In genomic region chr5:76608833-76609232, GRCh38 we compare ENCODE assay signal across 9 cellular contexts. TPM values are rescaled to one million over a fixed set of nuclear protein-coding genes. Genes with fewer than 3 reads are reported as not detected.
DNase-seq lines count a peak whose midpoint lies in the region; ATAC-seq and FAIRE-seq lines count a peak whose summit lies in the region.
"Had no signal": no experiment of that assay in that cellular context is flagged by ENCODE, and none has a peak within 500 bp of the region (broad histone marks: within the 10 kb centered on the region; RNA-seq: fewer than 3 reads in every experiment).

No MANE protein-coding gene starts in this region.

- peak; percentile 27 to 74 for ATAC-seq in activated T-cell treated with anti-CD3 and anti-CD28 coated beads, Interleukin-2, amount 50 U/mL, for 72 hours (replicated peaks in 1 of 2)

- H3K4me1 Mint-ChIP-seq in activated T-cell treated with anti-CD3 and anti-CD28 coated beads, Interleukin-2, amount 50 U/mL, for 72 hours (ENCODE audit: low read depth) = peaks cover 4% of the 10 kb centered on the region

- no peaks in the 10 kb centered on the region for H3K9me3 Mint-ChIP-seq in activated T-cell treated with anti-CD3 and anti-CD28 coated beads, Interleukin-2, amount 50 U/mL, for 72 hours

- peak overlapping the region in 1 of 2 donors; percentile 12 for H3K4me3 Mint-ChIP-seq in activated T-cell treated with anti-CD3 and anti-CD28 coated beads, Interleukin-2, amount 50 U/mL, for 72 hours

- H3K36me3 Mint-ChIP-seq in activated T-cell treated with anti-CD3 and anti-CD28 coated beads, Interleukin-2, amount 50 U/mL, for 72 hours (ENCODE audit: insufficient read depth in 2 of 2) = peaks cover 5 to 9% of the 10 kb centered on the region in 2 donors

- DNase-seq in activated T-cell treated with anti-CD3 and anti-CD28 coated beads, Interleukin-2, amount 50 U/mL, for 72 hours = no peak
- no peak for DNase-seq in activated T-cell treated with anti-CD3 and anti-CD28 coated beads, Interleukin-2, amount 50 U/mL, for 1 hour
- peak; percentile 65 for DNase-seq in RKO (ENCODE audit: low spot score)
- peak; percentile 36 for DNase-seq in fibroblast of gingiva (ENCODE audit: low read depth)
- peak; percentile 13 for DNase-seq in urothelium cell line (ENCODE audit: low spot score)
- DNase-seq in GM19240 (ENCODE audit: insufficient read length, low spot score) = no peak
- DNase-seq in NCI-H345 treated with DMSO at 0.1 percent for 48 hours (lab: John Stamatoyannopoulos, UW; ENCODE audit: unreplicated experiment) = no peak
- no peak for DNase-seq in NCI-H446 treated with DMSO at 0.1 percent for 48 hours (lab: John Stamatoyannopoulos, UW)
- DNase-seq: cortex of kidney had no signal

- peak overlapping the region; percentile 84 for H3K27ac Mint-ChIP-seq in activated T-cell treated with anti-CD3 and anti-CD28 coated beads, Interleukin-2, amount 50 U/mL, for 72 hours

- H3K27me3 Mint-ChIP-seq in activated T-cell treated with anti-CD3 and anti-CD28 coated beads, Interleukin-2, amount 50 U/mL, for 72 hours (ENCODE audit: low read depth) = no peaks in the 10 kb centered on the region

- FAIRE-seq in urothelium cell line (lab: Jason Lieb, UNC) = no peak

RNA-seq across cellular contexts. Expression of gene F2RL2, which starts 14.4 kb away (rescaled TPM):
- total RNA-seq in activated T-cell treated with anti-CD3 and anti-CD28 coated beads, Interleukin-2, amount 50 U/mL, for 72 hours = not detected

Comparison
In these comparisons a context has a peak if more than half of its experiments do, and no peak if none do; other contexts are left out.
1. DNase-seq: peak in RKO (single experiment), fibroblast of gingiva (single experiment) and urothelium cell line (single experiment); none in activated T-cell treated with anti-CD3 and anti-CD28 coated beads, Interleukin-2, amount 50 U/mL, for 72 hours (0 of 2), activated T-cell treated with anti-CD3 and anti-CD28 coated beads, Interleukin-2, amount 50 U/mL, for 1 hour (single experiment), GM19240 (single experiment), NCI-H345 treated with DMSO at 0.1 percent for 48 hours (single experiment) and NCI-H446 treated with DMSO at 0.1 percent for 48 hours (single experiment).